In genomic region chr14:66403183-66403582, GRCh38 we compare ENCODE assay signal across 8 cellular contexts.
DNase-seq lines count a peak whose midpoint lies in the region; ATAC-seq and TF ChIP-seq lines count a peak whose summit lies in the region.

No MANE protein-coding gene starts in this region.

- H3K36me3 ChIP-seq in body of pancreas (replicated peaks in 1 of 2; ENCODE audit: insufficient read depth in 1 of 2, low read depth in 2 of 2) (no peaks in the 10 kb centered on the region), mucosa of descending colon (ENCODE audit: low read depth) (no peaks in the 10 kb centered on the region)

- TF ChIP-seq CTCF in body of pancreas (IDR thresholded peaks at IDR 0.05) (peak in 6 of 7 experiments; percentile 6 to 64 (median 44)), mucosa of descending colon (IDR thresholded peaks at IDR 0.05) (no peak), lower leg skin (IDR thresholded peaks at IDR 0.05) (no peak)

- intact Hi-C loops in body of pancreas (cut with DNase I) (no loop called here), mucosa of descending colon (cut with DNase I, micrococcal nuclease) (no loop called here), lower leg skin (cut with DNase I; ENCODE audit: low total_unique reads) (no loop called here)

- H3K27ac ChIP-seq in body of pancreas = no peak overlapping the region

- WGBS in body of pancreas, 2 donors = 20 to 22% methylated on average over 5 of the region's 5 CpGs
- 17 to 18% methylated on average over 5 of the region's 5 CpGs for WGBS in lower leg skin, 2 donors

- peak; percentile 63 for ATAC-seq in GM18498 (IDR thresholded peaks at IDR 0.05; ENCODE audit: unreplicated experiment)
- ATAC-seq in body of pancreas = peak; percentile 59
- peak; percentile 44 for ATAC-seq in mucosa of descending colon

- TF ChIP-seq POLR2A in body of pancreas (IDR thresholded peaks at IDR 0.05) (no peak), lower leg skin (IDR thresholded peaks at IDR 0.05) (no peak)

- H3K4me3 ChIP-seq in body of pancreas (no peak overlapping the region), mucosa of descending colon (no peak overlapping the region), lower leg skin (ENCODE audit: low read depth, poor library complexity, severe bottlenecking) (no peak overlapping the region)

- H3K4me1 ChIP-seq in body of pancreas = peaks cover 3% of the 10 kb centered on the region
- H3K4me1 ChIP-seq in mucosa of descending colon (ENCODE audit: low read depth) = no peaks in the 10 kb centered on the region

- DNase-seq in AG08396 (ENCODE audit: low spot score) (peak; percentile 6), NCI-H1417 treated with DMSO at 0.1 percent for 48 hours (lab: John Stamatoyannopoulos, UW) (peak; percentile 15), body of pancreas (peak in 1 of 4 donors; percentile 12), mucosa of descending colon (no peak), lower leg skin (ENCODE audit: low spot score in 2 of 2) (no peak), islet precursor cell (no peak), ureter (ENCODE audit: low spot score) (no peak)

- H3K27me3 ChIP-seq in body of pancreas = no peaks in the 10 kb centered on the region

- H3K9me3 ChIP-seq in body of pancreas = no peaks in the 10 kb centered on the region
- H3K9me3 ChIP-seq in mucosa of descending colon = no peaks in the 10 kb centered on the region

Comparison
In these comparisons a context has a peak if more than half of its experiments do, and no peak if none do; other contexts are left out.
1. DNase-seq: peak in AG08396 (single experiment) and NCI-H1417 treated with DMSO at 0.1 percent for 48 hours (single experiment); none in mucosa of descending colon (0 of 3), lower leg skin (0 of 2), islet precursor cell (single experiment) and ureter (single experiment).
2. CTCF ChIP-seq: peak in body of pancreas (6 of 7); none in mucosa of descending colon (single experiment) and lower leg skin (0 of 3).
3. Peak in every context shown above with its lines, with median percentiles within 50 percentile points of each other: ATAC-seq.